ENCODE assay signal across 19 cellular contexts in the genomic region with DNA sequence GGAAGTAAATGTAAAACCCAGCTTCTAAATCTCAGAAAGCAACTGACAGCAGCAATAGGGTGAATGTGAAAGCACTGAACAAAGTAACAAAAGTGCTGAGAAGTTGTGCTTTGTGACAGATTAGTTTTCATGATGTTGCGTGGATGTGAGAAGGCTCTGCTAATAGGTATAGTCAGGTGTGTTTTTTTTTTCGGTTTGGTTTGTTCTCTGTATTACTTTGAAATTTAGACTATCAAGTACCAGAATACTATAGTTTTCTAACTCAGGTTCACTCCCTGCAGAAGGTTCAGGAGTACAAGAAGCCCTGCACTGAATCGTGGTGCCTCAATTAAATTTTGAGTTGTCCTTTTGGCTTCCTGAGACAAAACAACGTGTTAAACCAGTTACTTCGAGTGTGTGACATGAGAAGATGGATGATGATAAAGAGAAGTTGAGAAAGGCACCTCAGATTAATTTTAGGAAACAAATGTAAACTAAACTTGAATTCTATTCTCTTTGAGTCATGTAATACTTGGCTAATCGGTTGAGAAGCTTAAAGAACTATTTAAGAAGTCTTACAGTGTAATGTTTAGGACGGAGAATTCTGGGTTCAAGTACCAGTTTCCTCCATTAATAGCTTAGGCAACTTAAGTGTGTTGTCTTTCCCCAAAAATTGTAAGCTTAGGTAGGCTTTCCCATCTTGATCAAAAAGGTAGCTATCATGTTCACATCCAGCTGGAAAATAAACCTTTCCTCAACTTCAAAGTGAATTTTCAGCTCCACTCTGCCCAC. TPM values are rescaled to one million over a fixed set of nuclear protein-coding genes. Genes with fewer than 3 reads are reported as not detected.
A peak's percentile ranks its signal among the peaks of the same experiment; 100 is the strongest.
DNase-seq lines count a peak whose midpoint lies in the region; ATAC-seq and TF ChIP-seq lines count a peak whose summit lies in the region.
"Had no signal": no experiment of that assay in that cellular context is flagged by ENCODE, and none has a peak within 500 bp of the region (broad histone marks: within the 10 kb centered on the region; RNA-seq: fewer than 3 reads in every experiment).

No MANE protein-coding gene starts in this region.

- H3K9me3 Mint-ChIP-seq in activated CD4-positive, alpha-beta memory T cell treated with anti-CD3 and anti-CD28 coated beads for 36 hours, result no peaks in the 10 kb centered on the region
- no peaks in the 10 kb centered on the region for H3K9me3 Mint-ChIP-seq in activated CD4-positive, alpha-beta memory T cell treated with anti-CD3 and anti-CD28 coated beads, Interleukin-2, amount 10 ng/mL, durations not matched to agents 7 days and 5 days
- H3K9me3 Mint-ChIP-seq in naive thymus-derived CD4-positive, alpha-beta T cell, result peaks cover 0 to 2% (median 0%) of the 10 kb centered on the region in 11 donors
- H3K9me3 Mint-ChIP-seq: immature natural killer cell had no signal

- no peaks in the 10 kb centered on the region for H3K27me3 Mint-ChIP-seq in activated CD4-positive, alpha-beta memory T cell treated with anti-CD3 and anti-CD28 coated beads for 36 hours
- H3K27me3 Mint-ChIP-seq in activated CD4-positive, alpha-beta memory T cell treated with anti-CD3 and anti-CD28 coated beads, Interleukin-2, amount 10 ng/mL, durations not matched to agents 7 days and 5 days, result no peaks in the 10 kb centered on the region
- H3K27me3 Mint-ChIP-seq in naive thymus-derived CD4-positive, alpha-beta T cell, result no peaks in the 10 kb centered on the region

- TF ChIP-seq POLR2A in GM18505 (IDR thresholded peaks at IDR 0.05; ENCODE audit: borderline replicate concordance, extremely low read depth, insufficient read depth, insufficient read length), result peak; percentile 34

- ATAC-seq in GM18505 (IDR thresholded peaks at IDR 0.05; ENCODE audit: unreplicated experiment), result no peak
- no peak for ATAC-seq in naive thymus-derived CD4-positive, alpha-beta T cell
- ATAC-seq: gastroesophageal sphincter had no signal

- peaks cover 11% of the 10 kb centered on the region for H3K79me2 ChIP-seq in mammary epithelial cell (ENCODE audit: insufficient read depth, low read length)

- WGBS in mammary epithelial cell (ENCODE audit: low coverage, missing lambda C conversion rate), result 72% methylated on average over 7 of the region's 7 CpGs

- H3K4me3 Mint-ChIP-seq in activated CD4-positive, alpha-beta memory T cell treated with anti-CD3 and anti-CD28 coated beads for 36 hours, result no peak overlapping the region
- H3K4me3 Mint-ChIP-seq in activated CD4-positive, alpha-beta memory T cell treated with anti-CD3 and anti-CD28 coated beads, Interleukin-2, amount 10 ng/mL, durations not matched to agents 7 days and 5 days, result no peak overlapping the region
- no peak overlapping the region for H3K4me3 Mint-ChIP-seq in naive thymus-derived CD4-positive, alpha-beta T cell
- H3K4me3 Mint-ChIP-seq: immature natural killer cell had no signal

- no peak for TF ChIP-seq CTCF in mammary epithelial cell (conservative IDR thresholded peaks at IDR 0.05 in 1 of 2, IDR thresholded peaks at IDR 0.05 in 1 of 2; ENCODE audit: extremely low read depth in 1 of 2, insufficient read depth in 1 of 2, low read depth in 1 of 2, low read length in 2 of 2)

- H3K9ac ChIP-seq in SK-N-MC (ENCODE audit: insufficient read length) (no peak overlapping the region), mammary epithelial cell (ENCODE audit: insufficient read depth, low read length) (no peak overlapping the region)

- CTCF ChIA-PET in activated CD4-positive, alpha-beta memory T cell treated with anti-CD3 and anti-CD28 coated beads for 36 hours (lab: Charles Lee), result interaction anchor here (0.7 to 3.8 kb wide), 3 partner anchors 17 to 50 kb away, joined by 3 to 15 read pairs (median 3); no protein-coding TSS in a partner anchor
- CTCF ChIA-PET in activated CD4-positive, alpha-beta memory T cell treated with anti-CD3 and anti-CD28 coated beads, Interleukin-2, amount 10 ng/mL, durations not matched to agents 7 days and 5 days (lab: Charles Lee), result interaction anchor here (1.1 kb wide), 1 partner anchor 8 kb away, joined by 7 read pairs; no protein-coding TSS in a partner anchor
- CTCF ChIA-PET in naive thymus-derived CD4-positive, alpha-beta T cell (lab: Charles Lee), result interaction anchor here (0.7 kb wide), 1 partner anchor 8 kb away, joined by 3 read pairs; no protein-coding TSS in a partner anchor
- CTCF ChIA-PET in mammary epithelial cell (lab: Charles Lee; ENCODE audit: low non-redundant PET), result no interaction called here

- peak overlapping the region; percentile 50 for H3K27ac Mint-ChIP-seq in activated CD4-positive, alpha-beta memory T cell treated with anti-CD3 and anti-CD28 coated beads for 36 hours
- no peak overlapping the region for H3K27ac Mint-ChIP-seq in activated CD4-positive, alpha-beta memory T cell treated with anti-CD3 and anti-CD28 coated beads, Interleukin-2, amount 10 ng/mL, durations not matched to agents 7 days and 5 days
- peak overlapping the region in 8 of 9 donors; percentile 4 to 71 (median 48) for H3K27ac Mint-ChIP-seq in naive thymus-derived CD4-positive, alpha-beta T cell

- intact Hi-C loops in activated CD4-positive, alpha-beta memory T cell treated with anti-CD3 and anti-CD28 coated beads for 36 hours (cut with micrococcal nuclease), result no loop called here
- intact Hi-C loops in naive thymus-derived CD4-positive, alpha-beta T cell (cut with micrococcal nuclease), result no loop called here
- intact Hi-C loops in mammary epithelial cell (cut with micrococcal nuclease), result no loop called here

- H3K27me3 ChIP-seq in naive thymus-derived CD4-positive, alpha-beta T cell (ENCODE audit: control insufficient read depth in 2 of 2, insufficient read depth in 2 of 2, low read length in 2 of 2), result no peaks in the 10 kb centered on the region
- H3K27me3 ChIP-seq in mammary epithelial cell (ENCODE audit: insufficient read depth, low read length), result no peaks in the 10 kb centered on the region
- H3K27me3 ChIP-seq: gastroesophageal sphincter, pancreas had no signal

- H3K36me3 ChIP-seq in SK-N-MC (ENCODE audit: insufficient read depth, low read length), result peaks cover 86% of the 10 kb centered on the region
- peaks cover 0 to 10% (median 0%) of the 10 kb centered on the region in 3 experiments for H3K36me3 ChIP-seq in naive thymus-derived CD4-positive, alpha-beta T cell (ENCODE audit: control insufficient read depth in 2 of 3, insufficient read depth in 3 of 3, low read length in 3 of 3)
- peaks cover 26% of the 10 kb centered on the region for H3K36me3 ChIP-seq in mammary epithelial cell (ENCODE audit: insufficient read depth, low read length)

- H4K20me1 ChIP-seq in mammary epithelial cell (ENCODE audit: insufficient read depth, low read length), result no peaks in the 10 kb centered on the region

- dilution Hi-C loops in mammary epithelial cell (cut with HindIII; ENCODE audit: low sequenced_read_pairs), result loop anchor here (5.0 kb wide), 1 partner anchor 35 kb away; no protein-coding TSS in a partner anchor

- no peaks in the 10 kb centered on the region for H3K4me1 ChIP-seq in naive thymus-derived CD4-positive, alpha-beta T cell (ENCODE audit: control insufficient read depth in 2 of 2, insufficient read depth in 2 of 2, low read length in 2 of 2)
- H3K4me1 ChIP-seq in mammary epithelial cell (ENCODE audit: insufficient read depth, low read length), result no peaks in the 10 kb centered on the region

- H3K27ac ChIP-seq in SK-N-MC, result peak overlapping the region; percentile 6; the same call in 1 of the 2 replicates
- H3K27ac ChIP-seq in naive thymus-derived CD4-positive, alpha-beta T cell (ENCODE audit: low read depth, low read length), result no peak overlapping the region
- H3K27ac ChIP-seq in mammary epithelial cell (ENCODE audit: insufficient read depth, low read depth, low read length), result no peak overlapping the region
- H3K27ac ChIP-seq: gastroesophageal sphincter, pancreas, PC-9, VCaP had no signal

- POLR2A ChIA-PET in activated CD4-positive, alpha-beta memory T cell treated with anti-CD3 and anti-CD28 coated beads for 36 hours (lab: Charles Lee), result interaction anchor here (0.9 to 1.0 kb wide), 2 partner anchors 27 to 44 kb away, joined by 3 read pairs; no protein-coding TSS in a partner anchor
- POLR2A ChIA-PET in activated CD4-positive, alpha-beta memory T cell treated with anti-CD3 and anti-CD28 coated beads, Interleukin-2, amount 10 ng/mL, durations not matched to agents 7 days and 5 days (lab: Charles Lee), result interaction anchor here (1.7 to 2.4 kb wide), 2 partner anchors 8 to 11 kb away, joined by 5 to 8 read pairs; a partner anchor contains a TSS
- POLR2A ChIA-PET in naive thymus-derived CD4-positive, alpha-beta T cell (lab: Charles Lee), result no interaction called here

- peaks cover 19% of the 10 kb centered on the region for H3K4me1 Mint-ChIP-seq in activated CD4-positive, alpha-beta memory T cell treated with anti-CD3 and anti-CD28 coated beads for 36 hours (ENCODE audit: low read depth)
- peaks cover 15% of the 10 kb centered on the region for H3K4me1 Mint-ChIP-seq in activated CD4-positive, alpha-beta memory T cell treated with anti-CD3 and anti-CD28 coated beads, Interleukin-2, amount 10 ng/mL, durations not matched to agents 7 days and 5 days
- H3K4me1 Mint-ChIP-seq in naive thymus-derived CD4-positive, alpha-beta T cell, result peaks cover 17 to 39% (median 35%) of the 10 kb centered on the region in 7 donors
- H3K4me1 Mint-ChIP-seq: immature natural killer cell had no signal

- no peak for DNase-seq in activated CD4-positive, alpha-beta memory T cell treated with anti-CD3 and anti-CD28 coated beads for 36 hours
- no peak for DNase-seq in activated CD4-positive, alpha-beta memory T cell treated with anti-CD3 and anti-CD28 coated beads, Interleukin-2, amount 10 ng/mL, durations not matched to agents 7 days and 5 days
- DNase-seq in SK-N-MC (ENCODE audit: low read depth, low spot score) (no peak), EL (no peak), NCI-H2081 (lab: John Stamatoyannopoulos, UW) (no peak), mammary epithelial cell (no peak)
- no peak for DNase-seq in naive thymus-derived CD4-positive, alpha-beta T cell
- DNase-seq: activated CD8-positive, alpha-beta memory T cell treated with anti-CD3 and anti-CD28 coated beads, Interleukin-2, amount 50 U/mL, for 48 hours; aorta; H7; immature natural killer cell; NCI-H1417 treated with DMSO at 0.1 percent for 48 hours; NCI-H446 treated with DMSO at 0.1 percent for 48 hours; pancreas; PC-9; stimulated activated naive CD4-positive, alpha-beta T cell had no signal

- H3K4me2 ChIP-seq in mammary epithelial cell (ENCODE audit: insufficient read depth, low read depth, low read length), result no peak overlapping the region
- H3K4me2 ChIP-seq: PC-9 had no signal

- peaks cover 46% of the 10 kb centered on the region for H3K36me3 Mint-ChIP-seq in activated CD4-positive, alpha-beta memory T cell treated with anti-CD3 and anti-CD28 coated beads for 36 hours
- H3K36me3 Mint-ChIP-seq in activated CD4-positive, alpha-beta memory T cell treated with anti-CD3 and anti-CD28 coated beads, Interleukin-2, amount 10 ng/mL, durations not matched to agents 7 days and 5 days (ENCODE audit: low read depth), result peaks cover 55% of the 10 kb centered on the region
- H3K36me3 Mint-ChIP-seq in naive thymus-derived CD4-positive, alpha-beta T cell, result peaks cover 7 to 20% (median 10%) of the 10 kb centered on the region in 5 donors

- no peak overlapping the region for H2AFZ ChIP-seq in mammary epithelial cell (ENCODE audit: low read depth, low read length)
- H2AFZ ChIP-seq: PC-9 had no signal

- in situ Hi-C loops in mammary epithelial cell (cut with MboI; ENCODE audit: low sequenced_read_pairs in 2 of 2), result no loop called here

- no TSS peak for BruUV-seq in mammary epithelial cell (replicated peaks; lab: Mats Ljungman, UMichigan)

- H3K4me3 ChIP-seq in SK-N-MC (no peak overlapping the region), mammary epithelial cell (replicated peaks in 1 of 3; ENCODE audit: insufficient read depth in 1 of 3, low read depth in 2 of 3, low read length in 3 of 3) (no peak overlapping the region)
- H3K4me3 ChIP-seq in naive thymus-derived CD4-positive, alpha-beta T cell (ENCODE audit: low read length), result no peak overlapping the region
- H3K4me3 ChIP-seq: gastroesophageal sphincter, pancreas, PC-9 had no signal

- H3K9me3 ChIP-seq in SK-N-MC (ENCODE audit: low read depth, low read length) (no peaks in the 10 kb centered on the region), mammary epithelial cell (replicated peaks; ENCODE audit: insufficient read depth, low read length) (no peaks in the 10 kb centered on the region)
- H3K9me3 ChIP-seq in naive thymus-derived CD4-positive, alpha-beta T cell (ENCODE audit: control insufficient read depth in 2 of 3, low read length in 3 of 3), result no peaks in the 10 kb centered on the region
- H3K9me3 ChIP-seq: gastroesophageal sphincter, pancreas had no signal

RNA-seq across cellular contexts. Expression of a gene that starts 10.3 kb away (rescaled TPM):
- 10 to 100 TPM; 19.5 to 22.0 TPM for total RNA-seq in activated CD4-positive, alpha-beta memory T cell treated with anti-CD3 and anti-CD28 coated beads for 36 hours
- total RNA-seq in activated CD4-positive, alpha-beta memory T cell treated with anti-CD3 and anti-CD28 coated beads, Interleukin-2, amount 10 ng/mL, durations not matched to agents 7 days and 5 days, result 1 to 10 TPM; 6.7 to 7.7 TPM
- 10 to 100 TPM; 10.3 to 17.5 (median 13.0) TPM for total RNA-seq in naive thymus-derived CD4-positive, alpha-beta T cell
- polyA plus RNA-seq in naive thymus-derived CD4-positive, alpha-beta T cell, result under 1 TPM; 0.28 to 0.87 TPM
- 1 to 10 TPM; 4.0 to 5.2 TPM for total RNA-seq in mammary epithelial cell
- polyA plus RNA-seq in mammary epithelial cell, result 0.59 TPM
- polyA minus RNA-seq in mammary epithelial cell, result 8.6 TPM

RNA-seq across cellular contexts. Expression of a gene that starts 40.6 kb away (rescaled TPM):
- total RNA-seq in activated CD4-positive, alpha-beta memory T cell treated with anti-CD3 and anti-CD28 coated beads for 36 hours, result under 1 TPM; 0.17 to 0.29 TPM
- not detected for total RNA-seq in activated CD4-positive, alpha-beta memory T cell treated with anti-CD3 and anti-CD28 coated beads, Interleukin-2, amount 10 ng/mL, durations not matched to agents 7 days and 5 days
- under 1 TPM in 2 of 5 experiments, not detected in 3; 0.10 to 0.38 TPM for total RNA-seq in naive thymus-derived CD4-positive, alpha-beta T cell
- not detected for polyA plus RNA-seq in naive thymus-derived CD4-positive, alpha-beta T cell
- total RNA-seq in mammary epithelial cell, result 1 to 10 TPM in 1 of 2 donors, not detected in 1; 1.2 TPM
- polyA plus RNA-seq in mammary epithelial cell, result 0.03 TPM
- not detected for polyA minus RNA-seq in mammary epithelial cell
- total RNA-seq: PC-9 had no signal
- polyA plus RNA-seq: aorta had no signal
